ENCODE assay signal across 10 cellular contexts in the genomic region with DNA sequence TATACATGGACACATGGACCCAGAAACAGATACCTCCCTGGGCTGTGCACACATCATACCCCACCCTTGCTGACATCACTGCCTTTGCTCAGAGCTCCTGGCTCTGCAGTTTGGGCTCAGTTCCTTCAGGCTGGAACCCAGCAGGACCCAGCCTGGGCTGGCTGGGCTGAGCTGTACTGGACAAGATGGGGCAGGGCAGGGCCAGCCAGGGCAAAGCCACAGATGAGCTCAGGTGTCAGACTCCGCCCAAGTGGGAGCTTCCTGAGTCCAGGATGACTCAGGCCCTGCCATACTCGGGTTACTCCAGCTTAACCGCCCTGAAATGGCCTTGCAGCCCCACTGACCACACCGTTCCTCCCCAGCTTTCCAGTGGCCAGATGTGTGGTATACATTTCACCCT.
DNase-seq lines count a peak whose midpoint lies in the region; ATAC-seq and TF ChIP-seq lines count a peak whose summit lies in the region.
"Had no signal": no experiment of that assay in that cellular context is flagged by ENCODE, and none has a peak within 500 bp of the region (broad histone marks: within the 10 kb centered on the region; RNA-seq: fewer than 3 reads in every experiment).

No MANE protein-coding gene starts in this region.

- no peak overlapping the region for H3K27ac ChIP-seq in testis
- H3K27ac ChIP-seq: ovary had no signal

- no peaks in the 10 kb centered on the region for H3K27me3 Mint-ChIP-seq in T-cell

- H3K36me3 Mint-ChIP-seq in T-cell: peaks cover 7% of the 10 kb centered on the region

- TF ChIP-seq CTCF in BJ (IDR thresholded peaks at IDR 0.05; ENCODE audit: insufficient read depth, low read depth, low read length): no peak
- no peak for TF ChIP-seq CTCF in astrocyte of the cerebellum (IDR thresholded peaks at IDR 0.05; ENCODE audit: low read depth, low read length, missing control alignments)
- no peak for TF ChIP-seq CTCF in testis (IDR thresholded peaks at IDR 0.05)

- H3K4me3 Mint-ChIP-seq in T-cell: no peak overlapping the region

- no peaks in the 10 kb centered on the region for H3K4me1 Mint-ChIP-seq in T-cell

- H3K4me3 ChIP-seq in BJ (ENCODE audit: low read depth, low read length) (no peak overlapping the region), astrocyte of the cerebellum (ENCODE audit: low read depth, low read length) (no peak overlapping the region), testis (no peak overlapping the region)
- H3K4me3 ChIP-seq: ovary had no signal

- H3K4me1 ChIP-seq in testis: no peaks in the 10 kb centered on the region

- ATAC-seq in T-cell (replicated peaks in 1 of 4) (no peak), GM21526 (IDR thresholded peaks at IDR 0.05; ENCODE audit: low FRiP score, unreplicated experiment) (no peak)

- no peaks in the 10 kb centered on the region for H3K9me3 Mint-ChIP-seq in T-cell

- 87% methylated on average over 4 of the region's 4 CpGs; no CpG with 5 or more reads in 1 of the 2 donors for WGBS in testis, 2 donors

- DNase-seq in BJ (ENCODE audit: low read depth) (peak; percentile 3), HT-29 (ENCODE audit: low spot score) (peak; percentile 65), astrocyte of the cerebellum (ENCODE audit: low read depth) (peak; percentile 22), islet precursor cell (peak; percentile 88), T-cell (no peak), testis (no peak), retina (no peak)
- DNase-seq: caudate nucleus, ovary had no signal

- no peaks in the 10 kb centered on the region for H3K9me3 ChIP-seq in testis
- H3K9me3 ChIP-seq: ovary had no signal

- H3K36me3 ChIP-seq in BJ (ENCODE audit: control insufficient read depth, insufficient read depth, low read length) (no peaks in the 10 kb centered on the region), testis (ENCODE audit: low read depth, missing control alignments) (no peaks in the 10 kb centered on the region)
- H3K36me3 ChIP-seq: ovary had no signal

- in situ Hi-C loops in astrocyte of the cerebellum (cut with HindIII; ENCODE audit: low sequenced_read_pairs): no loop called here

- H3K27me3 ChIP-seq in BJ (ENCODE audit: control insufficient read depth, insufficient read depth, low read length) (no peaks in the 10 kb centered on the region), testis (no peaks in the 10 kb centered on the region)
- H3K27me3 ChIP-seq: ovary had no signal

- CTCF ChIA-PET in BJ (lab: Yijun Ruan, JAX) (no interaction called here), T-cell (lab: Charles Lee) (no interaction called here)

- POLR2A ChIA-PET in BJ (lab: Charles Lee): no interaction called here
- POLR2A ChIA-PET in T-cell (lab: Charles Lee): no interaction called here

- intact Hi-C loops in testis (cut with DNase I; ENCODE audit: low total_unique reads): no loop called here

- TF ChIP-seq POLR2A in testis (IDR thresholded peaks at IDR 0.05): no peak

- no peak overlapping the region for H3K27ac Mint-ChIP-seq in T-cell

Comparison
In these comparisons a context has a peak if more than half of its experiments do, and no peak if none do; other contexts are left out.
1. DNase-seq: peak in BJ (single experiment), HT-29 (single experiment), astrocyte of the cerebellum (single experiment) and islet precursor cell (single experiment); none in T-cell (0 of 34), testis (single experiment) and retina (single experiment).